1 cellular context compared by ENCODE assay signal in the genomic region with DNA sequence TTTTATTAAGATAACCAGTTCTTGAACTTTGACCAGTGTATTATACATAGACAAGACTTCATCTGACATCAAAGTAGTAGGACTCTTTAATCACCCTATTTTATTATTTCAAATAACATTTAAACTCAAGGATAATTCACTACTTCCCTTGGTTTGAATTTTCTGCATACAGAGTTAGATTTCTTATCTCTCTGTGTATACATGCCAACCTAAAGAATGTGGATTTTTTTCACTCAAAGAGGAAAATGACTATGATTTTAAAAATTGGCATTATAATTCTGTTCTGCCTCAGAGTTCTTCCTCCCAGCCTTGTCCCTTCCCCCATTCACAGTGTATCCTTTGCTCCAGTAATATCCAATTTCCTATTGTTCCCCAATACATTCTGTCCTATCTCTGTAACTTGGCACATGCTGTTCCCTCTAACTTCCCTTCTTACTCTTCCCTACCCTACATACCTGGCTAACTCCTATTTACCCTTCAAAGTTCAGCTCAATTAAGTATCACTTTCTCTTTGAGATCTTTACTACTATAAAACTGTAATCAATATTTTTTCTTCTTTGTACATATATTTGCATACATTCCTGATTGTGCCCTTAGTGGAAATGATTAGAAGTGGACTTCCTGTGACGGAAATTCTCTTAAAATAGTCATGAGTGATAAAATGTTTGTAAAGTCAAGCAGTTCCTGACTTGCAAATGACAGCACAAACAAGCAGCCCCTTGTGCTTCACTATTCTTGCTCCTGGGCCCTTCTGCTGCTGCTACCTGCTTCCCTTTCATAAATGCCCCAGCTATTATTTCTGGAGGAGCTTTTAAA.
TF ChIP-seq lines count a peak whose summit lies in the region.

No MANE protein-coding gene starts in this region.

TF ChIP-seq in K562, 482 proteins besides CTCF, POLR2A, EP300 and RAD21 (continued from another document):
- TF ChIP-seq, protein P1, sequence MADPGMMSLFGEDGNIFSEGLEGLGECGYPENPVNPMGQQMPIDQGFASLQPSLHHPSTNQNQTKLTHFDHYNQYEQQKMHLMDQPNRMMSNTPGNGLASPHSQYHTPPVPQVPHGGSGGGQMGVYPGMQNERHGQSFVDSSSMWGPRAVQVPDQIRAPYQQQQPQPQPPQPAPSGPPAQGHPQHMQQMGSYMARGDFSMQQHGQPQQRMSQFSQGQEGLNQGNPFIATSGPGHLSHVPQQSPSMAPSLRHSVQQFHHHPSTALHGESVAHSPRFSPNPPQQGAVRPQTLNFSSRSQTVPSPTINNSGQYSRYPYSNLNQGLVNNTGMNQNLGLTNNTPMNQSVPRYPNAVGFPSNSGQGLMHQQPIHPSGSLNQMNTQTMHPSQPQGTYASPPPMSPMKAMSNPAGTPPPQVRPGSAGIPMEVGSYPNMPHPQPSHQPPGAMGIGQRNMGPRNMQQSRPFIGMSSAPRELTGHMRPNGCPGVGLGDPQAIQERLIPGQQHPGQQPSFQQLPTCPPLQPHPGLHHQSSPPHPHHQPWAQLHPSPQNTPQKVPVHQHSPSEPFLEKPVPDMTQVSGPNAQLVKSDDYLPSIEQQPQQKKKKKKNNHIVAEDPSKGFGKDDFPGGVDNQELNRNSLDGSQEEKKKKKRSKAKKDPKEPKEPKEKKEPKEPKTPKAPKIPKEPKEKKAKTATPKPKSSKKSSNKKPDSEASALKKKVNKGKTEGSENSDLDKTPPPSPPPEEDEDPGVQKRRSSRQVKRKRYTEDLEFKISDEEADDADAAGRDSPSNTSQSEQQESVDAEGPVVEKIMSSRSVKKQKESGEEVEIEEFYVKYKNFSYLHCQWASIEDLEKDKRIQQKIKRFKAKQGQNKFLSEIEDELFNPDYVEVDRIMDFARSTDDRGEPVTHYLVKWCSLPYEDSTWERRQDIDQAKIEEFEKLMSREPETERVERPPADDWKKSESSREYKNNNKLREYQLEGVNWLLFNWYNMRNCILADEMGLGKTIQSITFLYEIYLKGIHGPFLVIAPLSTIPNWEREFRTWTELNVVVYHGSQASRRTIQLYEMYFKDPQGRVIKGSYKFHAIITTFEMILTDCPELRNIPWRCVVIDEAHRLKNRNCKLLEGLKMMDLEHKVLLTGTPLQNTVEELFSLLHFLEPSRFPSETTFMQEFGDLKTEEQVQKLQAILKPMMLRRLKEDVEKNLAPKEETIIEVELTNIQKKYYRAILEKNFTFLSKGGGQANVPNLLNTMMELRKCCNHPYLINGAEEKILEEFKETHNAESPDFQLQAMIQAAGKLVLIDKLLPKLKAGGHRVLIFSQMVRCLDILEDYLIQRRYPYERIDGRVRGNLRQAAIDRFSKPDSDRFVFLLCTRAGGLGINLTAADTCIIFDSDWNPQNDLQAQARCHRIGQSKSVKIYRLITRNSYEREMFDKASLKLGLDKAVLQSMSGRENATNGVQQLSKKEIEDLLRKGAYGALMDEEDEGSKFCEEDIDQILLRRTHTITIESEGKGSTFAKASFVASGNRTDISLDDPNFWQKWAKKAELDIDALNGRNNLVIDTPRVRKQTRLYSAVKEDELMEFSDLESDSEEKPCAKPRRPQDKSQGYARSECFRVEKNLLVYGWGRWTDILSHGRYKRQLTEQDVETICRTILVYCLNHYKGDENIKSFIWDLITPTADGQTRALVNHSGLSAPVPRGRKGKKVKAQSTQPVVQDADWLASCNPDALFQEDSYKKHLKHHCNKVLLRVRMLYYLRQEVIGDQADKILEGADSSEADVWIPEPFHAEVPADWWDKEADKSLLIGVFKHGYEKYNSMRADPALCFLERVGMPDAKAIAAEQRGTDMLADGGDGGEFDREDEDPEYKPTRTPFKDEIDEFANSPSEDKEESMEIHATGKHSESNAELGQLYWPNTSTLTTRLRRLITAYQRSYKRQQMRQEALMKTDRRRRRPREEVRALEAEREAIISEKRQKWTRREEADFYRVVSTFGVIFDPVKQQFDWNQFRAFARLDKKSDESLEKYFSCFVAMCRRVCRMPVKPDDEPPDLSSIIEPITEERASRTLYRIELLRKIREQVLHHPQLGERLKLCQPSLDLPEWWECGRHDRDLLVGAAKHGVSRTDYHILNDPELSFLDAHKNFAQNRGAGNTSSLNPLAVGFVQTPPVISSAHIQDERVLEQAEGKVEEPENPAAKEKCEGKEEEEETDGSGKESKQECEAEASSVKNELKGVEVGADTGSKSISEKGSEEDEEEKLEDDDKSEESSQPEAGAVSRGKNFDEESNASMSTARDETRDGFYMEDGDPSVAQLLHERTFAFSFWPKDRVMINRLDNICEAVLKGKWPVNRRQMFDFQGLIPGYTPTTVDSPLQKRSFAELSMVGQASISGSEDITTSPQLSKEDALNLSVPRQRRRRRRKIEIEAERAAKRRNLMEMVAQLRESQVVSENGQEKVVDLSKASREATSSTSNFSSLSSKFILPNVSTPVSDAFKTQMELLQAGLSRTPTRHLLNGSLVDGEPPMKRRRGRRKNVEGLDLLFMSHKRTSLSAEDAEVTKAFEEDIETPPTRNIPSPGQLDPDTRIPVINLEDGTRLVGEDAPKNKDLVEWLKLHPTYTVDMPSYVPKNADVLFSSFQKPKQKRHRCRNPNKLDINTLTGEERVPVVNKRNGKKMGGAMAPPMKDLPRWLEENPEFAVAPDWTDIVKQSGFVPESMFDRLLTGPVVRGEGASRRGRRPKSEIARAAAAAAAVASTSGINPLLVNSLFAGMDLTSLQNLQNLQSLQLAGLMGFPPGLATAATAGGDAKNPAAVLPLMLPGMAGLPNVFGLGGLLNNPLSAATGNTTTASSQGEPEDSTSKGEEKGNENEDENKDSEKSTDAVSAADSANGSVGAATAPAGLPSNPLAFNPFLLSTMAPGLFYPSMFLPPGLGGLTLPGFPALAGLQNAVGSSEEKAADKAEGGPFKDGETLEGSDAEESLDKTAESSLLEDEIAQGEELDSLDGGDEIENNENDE (IDR thresholded peaks at IDR 0.05; ENCODE audit: low read depth, low read length) = no peak
- TF ChIP-seq RBM25 (IDR thresholded peaks at IDR 0.05; ENCODE audit: low read depth, low read length, severe bottlenecking) = no peak
- TF ChIP-seq ZNF324 (CRISPR knock-in tag; IDR thresholded peaks at IDR 0.05) = no peak
- TF ChIP-seq ZNF764 (CRISPR knock-in tag; IDR thresholded peaks at IDR 0.05; ENCODE audit: low read depth) = no peak
